8 cellular contexts compared by ENCODE assay signal in genomic region chr9:129023036-129023907, GRCh38. TPM values are rescaled to one million over a fixed set of nuclear protein-coding genes. Genes with fewer than 3 reads are reported as not detected.
DNase-seq lines count a peak whose midpoint lies in the region; ATAC-seq and TF ChIP-seq lines count a peak whose summit lies in the region.

No MANE protein-coding gene starts in this region.

- H2BK120ac ChIP-seq in H9 (ENCODE audit: low read depth, low read length, poor library complexity, severe bottlenecking) = no peak overlapping the region

- H3K18ac ChIP-seq in H9 (ENCODE audit: insufficient read length, low read depth, low read length) = no peak overlapping the region

- H3K79me2 ChIP-seq in H9 (ENCODE audit: insufficient read depth, low read length) = peaks cover 2% of the 10 kb centered on the region; the same call in 1 of the 2 replicates

- H2AK5ac ChIP-seq in H9 (ENCODE audit: insufficient read length, low read length) = no peak overlapping the region

- no peak overlapping the region for H4K5ac ChIP-seq in H9 (ENCODE audit: insufficient read length, low read depth, low read length)

- H3K27me3 ChIP-seq in H9 (ENCODE audit: insufficient read depth, low read length) = no peaks in the 10 kb centered on the region
- H3K27me3 ChIP-seq in skeletal muscle tissue (ENCODE audit: control insufficient read depth in 3 of 3, insufficient read depth in 3 of 3, low read length in 3 of 3) = no peaks in the 10 kb centered on the region

- no peak overlapping the region for H2AFZ ChIP-seq in H9 (ENCODE audit: low read length)

- H3K4me3 ChIP-seq in fibroblast of villous mesenchyme (ENCODE audit: low read depth, low read length) = no peak overlapping the region
- H3K4me3 ChIP-seq in skeletal muscle tissue (ENCODE audit: low read length in 3 of 3) = no peak overlapping the region

- peak overlapping the region in 2 of 3 experiments; percentile 36 to 66; a peak in 4 of 7 replicates for H3K27ac Mint-ChIP-seq in H9

- no peak overlapping the region for H3T11ph ChIP-seq in H9 (ENCODE audit: low read length)

- in situ Hi-C loops in KBM-7 (cut with MboI; ENCODE audit: low pct_unique_long_range_greater_than_20kb, low sequenced_read_pairs) = no loop called here

- no peak overlapping the region for H3K23ac ChIP-seq in H9 (ENCODE audit: insufficient read length, low read depth, low read length)

- no peaks in the 10 kb centered on the region; the same call in 1 of the 2 replicates for H3K27me3 Mint-ChIP-seq in H9 (ENCODE audit: low read depth)

- H3K9me3 ChIP-seq in H9 (ENCODE audit: control insufficient read depth, low read depth, low read length) (no peaks in the 10 kb centered on the region), skeletal muscle tissue (ENCODE audit: control insufficient read depth in 3 of 3, low read length in 3 of 3) (no peaks in the 10 kb centered on the region)

- no peaks in the 10 kb centered on the region for H4K20me1 ChIP-seq in H9 (ENCODE audit: control insufficient read depth, insufficient read depth, insufficient read length)

- no peaks in the 10 kb centered on the region for H3K9me3 Mint-ChIP-seq in H9

- H3K4ac ChIP-seq in H9 (ENCODE audit: low read depth, low read length) = no peak overlapping the region

- no peak overlapping the region for H4K91ac ChIP-seq in H9 (ENCODE audit: insufficient read length, low read depth, low read length)

- H3K14ac ChIP-seq in H9 (ENCODE audit: insufficient read depth, low read length) = no peak overlapping the region; the same call in 1 of the 2 replicates

- H3K4me1 ChIP-seq in H9 (ENCODE audit: insufficient read depth, low read length) (no peaks in the 10 kb centered on the region; the same call in 1 of the 2 replicates), skeletal muscle tissue (ENCODE audit: control insufficient read depth in 3 of 3, insufficient read depth in 3 of 3, low read length in 3 of 3) (peaks cover 22 to 39% (median 31%) of the 10 kb centered on the region in 3 donors)

- H3K4me3 Mint-ChIP-seq in H9 = 0 out of 5 replicates have a peak overlapping the region, but pooled peaks of 1 of the 2 experiments have one; percentile 21

- H2BK20ac ChIP-seq in H9 (ENCODE audit: low read depth, low read length, poor library complexity, severe bottlenecking) = no peak overlapping the region

- H3K79me1 ChIP-seq in H9 (ENCODE audit: insufficient read depth, low read depth, low read length, poor library complexity, severe bottlenecking) = peaks cover 12% of the 10 kb centered on the region

- H3K27ac ChIP-seq in H9 (ENCODE audit: insufficient read length, low read depth, low read length) (no peak overlapping the region), skeletal muscle tissue (ENCODE audit: low read depth, low read length) (peak overlapping the region; percentile 83)

- peaks cover 10% of the 10 kb centered on the region for H3K23me2 ChIP-seq in H9 (ENCODE audit: insufficient read length, low read depth, low read length, poor library complexity, severe bottlenecking)

- peaks cover 0 to 3% (median 3%) of the 10 kb centered on the region in 3 donors for H3K36me3 ChIP-seq in skeletal muscle tissue (ENCODE audit: control insufficient read depth in 3 of 3, insufficient read depth in 3 of 3, low read length in 3 of 3)

- DNase-seq in H9 (no peak), SHP77 treated with DMSO at 0.1 percent for 48 hours (lab: John Stamatoyannopoulos, UW) (peak; percentile 80), fibroblast of villous mesenchyme (ENCODE audit: low read depth) (peak; percentile 82), KBM-7 (no peak)
- no peak for DNase-seq in activated CD4-positive, alpha-beta T cell treated with anti-CD3 and anti-CD28 coated beads for 1 hour
- no peak for DNase-seq in stimulated activated CD4-positive, alpha-beta T cell treated with anti-CD3 and anti-CD28 coated beads, Interleukin-4, amount 100 ng/mL, for 24 hours

- TF ChIP-seq CTCF in H9 (conservative IDR thresholded peaks at IDR 0.05) (no peak), fibroblast of villous mesenchyme (IDR thresholded peaks at IDR 0.05; ENCODE audit: insufficient read depth, low read depth, low read length) (no peak)

- no peak overlapping the region for H4K8ac ChIP-seq in H9 (replicated peaks; ENCODE audit: insufficient read length, low read depth, low read length)

- ATAC-seq in GM18520 (IDR thresholded peaks at IDR 0.05; ENCODE audit: unreplicated experiment) = no peak

- no CpG with 5 or more reads among the region's 16 CpGs for WGBS in H9 (ENCODE audit: extremely low coverage, insufficient read length, low lambda C conversion rate)

- no peak overlapping the region for H3K4me2 ChIP-seq in H9 (ENCODE audit: insufficient read depth, insufficient read length, low read length)

- no peak overlapping the region for H2BK12ac ChIP-seq in H9 (ENCODE audit: insufficient read length, low read depth, low read length)

- H3K56ac ChIP-seq in H9 (ENCODE audit: insufficient read length, low read depth, low read length) = no peak overlapping the region

- H3K9ac ChIP-seq in H9 (ENCODE audit: extremely low read depth, insufficient read length, low read length) (no peak overlapping the region), skeletal muscle tissue (ENCODE audit: low read depth in 1 of 3, low read length in 3 of 3) (peak overlapping the region in 2 of 3 donors; percentile 47 to 68)

- peaks cover 4 to 16% (median 11%) of the 10 kb centered on the region in 3 experiments; a peak in 6 of 7 replicates for H3K36me3 Mint-ChIP-seq in H9 (ENCODE audit: insufficient read depth in 1 of 3, low read depth in 3 of 3)

- H2BK15ac ChIP-seq in H9 (ENCODE audit: low read depth, low read length) = no peak overlapping the region

- peaks cover 9 to 37% of the 10 kb centered on the region in 2 experiments for H3K4me1 Mint-ChIP-seq in H9

- H2BK5ac ChIP-seq in H9 (ENCODE audit: insufficient read length, low read length) = no peak overlapping the region

RNA-seq across cellular contexts. Expression of gene SH3GLB2, which starts 4.9 kb away (rescaled TPM):
- total RNA-seq in H9 (2021) (69.0 and 69.5 TPM in 2 replicates), fibroblast of villous mesenchyme (30.9 and 39.3 TPM in 2 replicates), skeletal muscle tissue (25.1 TPM)

RNA-seq across cellular contexts. Expression of gene MIGA2, which starts 13.2 kb away (rescaled TPM):
- total RNA-seq in H9 (2021) (37.8 and 38.8 TPM in 2 replicates), fibroblast of villous mesenchyme (22.5 and 26.1 TPM in 2 replicates), skeletal muscle tissue (12.0 TPM)

RNA-seq across cellular contexts. Expression of gene DOLPP1, which starts 57.6 kb away (rescaled TPM):
- total RNA-seq in H9 (2021) = 42.6 and 43.3 TPM in 2 replicates
- 11.6 and 14.2 TPM in 2 replicates for total RNA-seq in fibroblast of villous mesenchyme
- 5.2 TPM for total RNA-seq in skeletal muscle tissue

Comparison
In these comparisons a context has a peak if more than half of its experiments do, and no peak if none do; other contexts are left out.
1. DNase-seq: peak in SHP77 treated with DMSO at 0.1 percent for 48 hours (single experiment) and fibroblast of villous mesenchyme (single experiment); none in H9 (single experiment), KBM-7 (single experiment), activated CD4-positive, alpha-beta T cell treated with anti-CD3 and anti-CD28 coated beads for 1 hour (single experiment) and stimulated activated CD4-positive, alpha-beta T cell treated with anti-CD3 and anti-CD28 coated beads, Interleukin-4, amount 100 ng/mL, for 24 hours (single experiment).